Comparison of ENCODE assay signal across 22 cellular contexts in genomic region chr9:124602632-124603031, GRCh38.
DNase-seq lines count a peak whose midpoint lies in the region; ATAC-seq, FAIRE-seq and TF ChIP-seq lines count a peak whose summit lies in the region.
"Had no signal": no experiment of that assay in that cellular context is flagged by ENCODE, and none has a peak within 500 bp of the region (broad histone marks: within the 10 kb centered on the region; RNA-seq: fewer than 3 reads in every experiment).

No MANE protein-coding gene starts in this region.

- in situ Hi-C loops in HepG2 (cut with HindIII; ENCODE audit: extremely low pct_ligation_motif_present, low pct_unique_long_range_greater_than_20kb) = no loop called here

- H3K27me3 ChIP-seq in HepG2 (ENCODE audit: control insufficient read depth in 1 of 2, insufficient read depth in 2 of 2, low read length in 2 of 2) (no peaks in the 10 kb centered on the region), suprapubic skin (no peaks in the 10 kb centered on the region)

- H3K27ac ChIP-seq in HepG2 (ENCODE audit: extremely low read length, insufficient read depth, low read length) = peak overlapping the region; percentile 26
- peak overlapping the region; percentile 82 for H3K27ac ChIP-seq in suprapubic skin
- H3K27ac ChIP-seq: 22Rv1, C4-2B had no signal

- POLR2A ChIA-PET in HepG2 (lab: Yijun Ruan, JAX) = interaction anchor here (0.7 kb wide), 1 partner anchor 56 kb away, joined by 3 read pairs; no protein-coding TSS in a partner anchor
- POLR2A ChIA-PET in activated CD4-positive, alpha-beta T cell treated with anti-CD3 and anti-CD28 coated beads, Interleukin-2, amount 10 ng/mL, durations not matched to agents 7 days and 5 days (lab: Charles Lee) = no interaction called here

- peaks cover 6% of the 10 kb centered on the region for H3K79me2 ChIP-seq in HepG2 (ENCODE audit: insufficient read depth, low read length)

- no peaks in the 10 kb centered on the region for H3K9me3 ChIP-seq in HepG2 (ENCODE audit: low read length)
- no peaks in the 10 kb centered on the region for H3K9me3 ChIP-seq in suprapubic skin
- H3K9me3 ChIP-seq: SK-N-SH had no signal

- H3K9me3 Mint-ChIP-seq in activated CD4-positive, alpha-beta T cell treated with anti-CD3 and anti-CD28 coated beads, Interleukin-2, amount 10 ng/mL, durations not matched to agents 7 days and 5 days = no peaks in the 10 kb centered on the region

- TF ChIP-seq CTCF in HepG2 (CRISPR knock-in tag; IDR thresholded peaks at IDR 0.05) = no peak
- no peak for TF ChIP-seq CTCF in suprapubic skin (IDR thresholded peaks at IDR 0.05)

- H3K4me3 ChIP-seq in HepG2 (replicated peaks in 1 of 3; ENCODE audit: insufficient read depth in 1 of 3, low read depth in 2 of 3, low read length in 3 of 3) (no peak overlapping the region), suprapubic skin (no peak overlapping the region)
- H3K4me3 ChIP-seq: GM12878 had no signal

- TF ChIP-seq RAD21 in HepG2 (CRISPR knock-in tag; IDR thresholded peaks at IDR 0.05) = no peak

- peak; percentile 32; the same call in 2 of the 3 replicates for ATAC-seq in HepG2
- ATAC-seq in GM21528 (IDR thresholded peaks at IDR 0.05; ENCODE audit: low FRiP score, unreplicated experiment) = no peak
- ATAC-seq: GM12878, HCT116 had no signal

- H3K27ac Mint-ChIP-seq in activated CD4-positive, alpha-beta T cell treated with anti-CD3 and anti-CD28 coated beads, Interleukin-2, amount 10 ng/mL, durations not matched to agents 7 days and 5 days = no peak overlapping the region

- CTCF ChIA-PET in HepG2 (lab: Yijun Ruan, JAX; ENCODE audit: low intra/inter-chr PET ratio, low total read pairs) = no interaction called here
- CTCF ChIA-PET in activated CD4-positive, alpha-beta T cell treated with anti-CD3 and anti-CD28 coated beads, Interleukin-2, amount 10 ng/mL, durations not matched to agents 7 days and 5 days (lab: Charles Lee) = no interaction called here

- H3K4me3 Mint-ChIP-seq in activated CD4-positive, alpha-beta T cell treated with anti-CD3 and anti-CD28 coated beads, Interleukin-2, amount 10 ng/mL, durations not matched to agents 7 days and 5 days = no peak overlapping the region

- no peaks in the 10 kb centered on the region for H4K20me1 ChIP-seq in HepG2 (ENCODE audit: insufficient read depth, low read length)

- 90% methylated on average over 2 of the region's 2 CpGs for WGBS in HepG2 (ENCODE audit: low lambda C conversion rate)
- 57% methylated on average over 2 of the region's 2 CpGs for WGBS in suprapubic skin

- H3K4me1 Mint-ChIP-seq in activated CD4-positive, alpha-beta T cell treated with anti-CD3 and anti-CD28 coated beads, Interleukin-2, amount 10 ng/mL, durations not matched to agents 7 days and 5 days = no peaks in the 10 kb centered on the region

- H3K36me3 ChIP-seq in HepG2 (replicated peaks in 1 of 2; ENCODE audit: control insufficient read depth in 1 of 2, insufficient read depth in 2 of 2, low read length in 2 of 2) (peaks cover 0 to 8% of the 10 kb centered on the region in 2 experiments; a peak in 1 of 5 replicates), suprapubic skin (no peaks in the 10 kb centered on the region)

- peaks cover 16% of the 10 kb centered on the region for H3K27me3 Mint-ChIP-seq in activated CD4-positive, alpha-beta T cell treated with anti-CD3 and anti-CD28 coated beads, Interleukin-2, amount 10 ng/mL, durations not matched to agents 7 days and 5 days

- peak overlapping the region; percentile 5; the same call in 1 of the 2 replicates for H3K4me2 ChIP-seq in HepG2 (ENCODE audit: low read depth, low read length)
- H3K4me2 ChIP-seq: SK-N-SH had no signal

- no peak for FAIRE-seq in HepG2 (lab: Jason Lieb, UNC)
- FAIRE-seq: GM12878, GM19239 had no signal

- H2AFZ ChIP-seq in HepG2 (ENCODE audit: low read length) = no peak overlapping the region

- H3K36me3 Mint-ChIP-seq in activated CD4-positive, alpha-beta T cell treated with anti-CD3 and anti-CD28 coated beads, Interleukin-2, amount 10 ng/mL, durations not matched to agents 7 days and 5 days (ENCODE audit: low read depth) = no peaks in the 10 kb centered on the region

- BruUV-seq in HepG2 (replicated peaks; lab: Mats Ljungman, UMichigan) = no TSS peak

- intact Hi-C loops in HepG2 (cut with micrococcal nuclease; ENCODE audit: unreplicated experiment) = no loop called here

- DNase-seq in DMS 273 (lab: John Stamatoyannopoulos, UW; ENCODE audit: unreplicated experiment) = peak; percentile 31
- no peak for DNase-seq in DMS 273 treated with DMSO at 0.1 percent for 48 hours (lab: John Stamatoyannopoulos, UW)
- peak; percentile 57 for DNase-seq in NCI-H510A (lab: John Stamatoyannopoulos, UW)
- DNase-seq in HepG2 (ENCODE audit: low spot score) = no peak
- DNase-seq in suprapubic skin (ENCODE audit: low spot score in 2 of 2) = no peak
- DNase-seq in NCI-H2227 treated with DMSO at 0.1 percent for 48 hours (lab: John Stamatoyannopoulos, UW) = no peak
- no peak for DNase-seq in activated CD4-positive, alpha-beta T cell treated with anti-CD3 and anti-CD28 coated beads, Interleukin-2, amount 10 ng/mL, durations not matched to agents 7 days and 5 days
- DNase-seq: AML-193, EL, GOT3, NCI-H187, NCI-H2171, NCI-H82, RPMI8226, SHP77 treated with DMSO at 0.1 percent for 48 hours, SK-N-SH had no signal

- no peak overlapping the region for H3K9ac ChIP-seq in HepG2 (ENCODE audit: insufficient read depth, low read depth, low read length)
- H3K9ac ChIP-seq: SK-N-SH had no signal

- TF ChIP-seq POLR2A in HepG2 (IDR thresholded peaks at IDR 0.05; ENCODE audit: insufficient read depth in 1 of 2, low read depth in 2 of 2, low read length in 2 of 2) = no peak
- TF ChIP-seq POLR2A in suprapubic skin (IDR thresholded peaks at IDR 0.05) = no peak

- H3K4me1 ChIP-seq in HepG2 (ENCODE audit: insufficient read depth, low read length) (peaks cover 18% of the 10 kb centered on the region), suprapubic skin (peaks cover 23% of the 10 kb centered on the region)

- TF ChIP-seq EP300 in HepG2 (IDR thresholded peaks at IDR 0.05; ENCODE audit: low read depth in 2 of 2, low read length in 2 of 2) (no peak), HepG2 (CRISPR knock-in tag; IDR thresholded peaks at IDR 0.05; ENCODE audit: borderline replicate concordance) (no peak), suprapubic skin (IDR thresholded peaks at IDR 0.05) (no peak)

TF ChIP-seq in HepG2, 621 proteins besides CTCF, POLR2A, EP300 and RAD21 (continues in another document):
- TF ChIP-seq THRA (CRISPR knock-in tag; IDR thresholded peaks at IDR 0.05; ENCODE audit: borderline replicate concordance) (no peak), ZUFSP (CRISPR knock-in tag; IDR thresholded peaks at IDR 0.05; ENCODE audit: borderline replicate concordance) (no peak), MED13 (CRISPR knock-in tag; IDR thresholded peaks at IDR 0.05) (no peak), MYPOP (CRISPR knock-in tag; IDR thresholded peaks at IDR 0.05) (no peak), TSC22D2 (CRISPR knock-in tag; IDR thresholded peaks at IDR 0.05; ENCODE audit: borderline replicate concordance) (no peak), ZNF740 (CRISPR knock-in tag; IDR thresholded peaks at IDR 0.05) (no peak), U2AF1 (optimal IDR thresholded peaks at IDR 0.05; ENCODE audit: low read depth, low read length) (no peak), CERS6 (CRISPR knock-in tag; IDR thresholded peaks at IDR 0.05) (no peak), ZNF282 (IDR thresholded peaks at IDR 0.05; ENCODE audit: partially characterized antibody) (no peak), SALL2 (CRISPR knock-in tag; IDR thresholded peaks at IDR 0.05) (no peak)

Comparison
In these comparisons a context has a peak if more than half of its experiments do, and no peak if none do; other contexts are left out.
1. DNase-seq: peak in DMS 273 (single experiment) and NCI-H510A (single experiment); none in DMS 273 treated with DMSO at 0.1 percent for 48 hours (single experiment), HepG2 (single experiment), suprapubic skin (0 of 2), NCI-H2227 treated with DMSO at 0.1 percent for 48 hours (single experiment) and activated CD4-positive, alpha-beta T cell treated with anti-CD3 and anti-CD28 coated beads, Interleukin-2, amount 10 ng/mL, durations not matched to agents 7 days and 5 days (single experiment).